ENCODE assay signal across 1 cellular context in genomic region chr9:135698767-135699166, GRCh38.
TF ChIP-seq lines count a peak whose summit lies in the region.

No MANE protein-coding gene starts in this region.

TF ChIP-seq in WTC11, 78 proteins besides CTCF, POLR2A, EP300 and RAD21 (continued from another document):
- TF ChIP-seq CDX4 (CRISPR knock-in tag; IDR thresholded peaks at IDR 0.05; ENCODE audit: borderline replicate concordance) (no peak), ZNF512 (CRISPR knock-in tag; IDR thresholded peaks at IDR 0.05; ENCODE audit: borderline replicate concordance) (no peak), CREB1 (CRISPR knock-in tag; IDR thresholded peaks at IDR 0.05) (no peak), MYBL2 (CRISPR knock-in tag; IDR thresholded peaks at IDR 0.05) (no peak), ZNF671 (CRISPR knock-in tag; IDR thresholded peaks at IDR 0.05) (no peak), ZNF416 (CRISPR knock-in tag; IDR thresholded peaks at IDR 0.05) (no peak), MAX (CRISPR knock-in tag; IDR thresholded peaks at IDR 0.05) (no peak), TCF7 (CRISPR knock-in tag; IDR thresholded peaks at IDR 0.05; ENCODE audit: low read depth) (no peak), PREB (CRISPR knock-in tag; IDR thresholded peaks at IDR 0.05; ENCODE audit: borderline replicate concordance) (no peak)
TF ChIP-seq in WTC11: peak in this region for 0.
